ENCODE assay signal across 9 cellular contexts in genomic region chr6:31736768-31737314, GRCh38. TPM values are rescaled to one million over a fixed set of nuclear protein-coding genes. Genes with fewer than 3 reads are reported as not detected.
DNase-seq lines count a peak whose midpoint lies in the region; ATAC-seq and TF ChIP-seq lines count a peak whose summit lies in the region.
"Had no signal": no experiment of that assay in that cellular context is flagged by ENCODE, and none has a peak within 500 bp of the region (broad histone marks: within the 10 kb centered on the region; RNA-seq: fewer than 3 reads in every experiment).

No MANE protein-coding gene starts in this region.

- peak overlapping the region; percentile 55 to 87 (median 73) for H3K9ac ChIP-seq in skeletal muscle tissue (ENCODE audit: low read depth in 1 of 3, low read length in 3 of 3)

- intact Hi-C loops in heart right ventricle (cut with DNase I), result loop anchor here in 6 of 10 donors (1.0 to 10.0 kb wide), 7 partner anchors 55 to 98 kb away; partner anchors contain the start of genes HSPA1B (in 1 of the 6), LY6G5C (in 1 of the 6) and VARS1 (in 1 of the 6)

- H3K4me3 ChIP-seq in WERI-Rb-1 (ENCODE audit: low read depth, low read length) (peak overlapping the region; percentile 74), heart right ventricle (peak overlapping the region; percentile 62 to 94 (median 70)), skeletal muscle tissue (ENCODE audit: low read length in 3 of 3) (peak overlapping the region; percentile 65 to 92 (median 79))

- TF ChIP-seq CTCF in WERI-Rb-1 (IDR thresholded peaks at IDR 0.05; ENCODE audit: low read depth, low read length) (no peak), heart right ventricle (IDR thresholded peaks at IDR 0.05) (no peak)

- no peak for ATAC-seq in heart right ventricle
- ATAC-seq in HG02973 (IDR thresholded peaks at IDR 0.05; ENCODE audit: unreplicated experiment), result no peak

- H3K9me3 ChIP-seq in WERI-Rb-1 (ENCODE audit: severe bottlenecking) (peaks cover 4% of the 10 kb centered on the region), heart right ventricle (no peaks in the 10 kb centered on the region), skeletal muscle tissue (ENCODE audit: control insufficient read depth in 3 of 3, low read length in 3 of 3) (no peaks in the 10 kb centered on the region)

- H3K27me3 ChIP-seq in WERI-Rb-1 (ENCODE audit: insufficient read depth, low read depth, severe bottlenecking) (no peaks in the 10 kb centered on the region), heart right ventricle (no peaks in the 10 kb centered on the region), skeletal muscle tissue (ENCODE audit: control insufficient read depth in 3 of 3, insufficient read depth in 3 of 3, low read length in 3 of 3) (peaks cover 0 to 14% (median 0%) of the 10 kb centered on the region in 3 donors)

- H3K4me1 ChIP-seq in heart right ventricle (peaks cover 7 to 71% (median 60%) of the 10 kb centered on the region in 9 donors), skeletal muscle tissue (ENCODE audit: control insufficient read depth in 3 of 3, insufficient read depth in 3 of 3, low read length in 3 of 3) (peaks cover 34 to 47% (median 41%) of the 10 kb centered on the region in 3 donors)

- DNase-seq in WERI-Rb-1 (no peak), heart right ventricle (no peak), RPMI8226 (no peak), AG20443 (ENCODE audit: low spot score) (no peak)
- DNase-seq in activated CD4-positive, alpha-beta T cell treated with anti-CD3 and anti-CD28 coated beads for 4 hours, result no peak

- WGBS in heart right ventricle, 2 donors, result 40% methylated on average over 10 of the region's 10 CpGs

- H3K27ac ChIP-seq in WERI-Rb-1 (peak overlapping the region; percentile 61), heart right ventricle (peak overlapping the region; percentile 85 to 98 (median 94)), skeletal muscle tissue (ENCODE audit: low read depth, low read length) (peak overlapping the region; percentile 81)

- H3K36me3 ChIP-seq in WERI-Rb-1, result peaks cover 28% of the 10 kb centered on the region
- H3K36me3 ChIP-seq in heart right ventricle, result peaks cover 0 to 33% (median 23%) of the 10 kb centered on the region in 9 donors
- peaks cover 4 to 16% (median 14%) of the 10 kb centered on the region in 3 donors for H3K36me3 ChIP-seq in skeletal muscle tissue (ENCODE audit: control insufficient read depth in 3 of 3, insufficient read depth in 3 of 3, low read length in 3 of 3)

- peak; percentile 0 for TF ChIP-seq POLR2A in GM19193 (IDR thresholded peaks at IDR 0.05; ENCODE audit: extremely low read depth, insufficient read depth, insufficient read length)

RNA-seq across cellular contexts. Expression of gene CLIC1, which starts 0.5 kb away (rescaled TPM):
- total RNA-seq in heart right ventricle (100 to 1,000 TPM in 2 of 10 donors, 10 to 100 TPM in 8; 64.5 to 219 (median 87.9) TPM), skeletal muscle tissue (152 TPM)
- polyA plus RNA-seq in heart right ventricle, result 100 to 1,000 TPM in 1 of 2 donors, 10 to 100 TPM in 1; 51.1 to 400 TPM

RNA-seq across cellular contexts. Expression of gene MSH5, which starts 3.0 kb away (rescaled TPM):
- total RNA-seq in heart right ventricle (1 to 10 TPM in 8 of 10 donors, under 1 TPM in 2; 0.89 to 4.3 (median 2.6) TPM), skeletal muscle tissue (3.1 TPM)
- 1 to 10 TPM in 1 of 2 donors, under 1 TPM in 1; 0.97 to 6.1 TPM for polyA plus RNA-seq in heart right ventricle

RNA-seq across cellular contexts. Expression of gene DDAH2, which starts 7.7 kb away (rescaled TPM):
- total RNA-seq in heart right ventricle (10 to 100 TPM; 35.2 to 61.6 (median 51.5) TPM), skeletal muscle tissue (73.1 TPM)
- 100 to 1,000 TPM in 1 of 2 donors, 10 to 100 TPM in 1; 96.4 to 117 TPM for polyA plus RNA-seq in heart right ventricle

RNA-seq across cellular contexts. Expression of gene MPIG6B, which starts 13.7 kb away (rescaled TPM):
- total RNA-seq in heart right ventricle (under 1 TPM in 7 of 10 donors, not detected in 3; 0.11 to 0.97 (median 0.27) TPM), skeletal muscle tissue (0.52 TPM)
- polyA plus RNA-seq in heart right ventricle, result under 1 TPM; 0.13 to 0.37 TPM
- total RNA-seq: myocyte had no signal

RNA-seq across cellular contexts. Expression of gene LY6G6C, which starts 15.3 kb away (rescaled TPM):
- total RNA-seq in heart right ventricle (not detected), skeletal muscle tissue (not detected)
- polyA plus RNA-seq in heart right ventricle, result not detected
- total RNA-seq: myocyte had no signal
